2 cellular contexts compared by ENCODE assay signal in the genomic region with DNA sequence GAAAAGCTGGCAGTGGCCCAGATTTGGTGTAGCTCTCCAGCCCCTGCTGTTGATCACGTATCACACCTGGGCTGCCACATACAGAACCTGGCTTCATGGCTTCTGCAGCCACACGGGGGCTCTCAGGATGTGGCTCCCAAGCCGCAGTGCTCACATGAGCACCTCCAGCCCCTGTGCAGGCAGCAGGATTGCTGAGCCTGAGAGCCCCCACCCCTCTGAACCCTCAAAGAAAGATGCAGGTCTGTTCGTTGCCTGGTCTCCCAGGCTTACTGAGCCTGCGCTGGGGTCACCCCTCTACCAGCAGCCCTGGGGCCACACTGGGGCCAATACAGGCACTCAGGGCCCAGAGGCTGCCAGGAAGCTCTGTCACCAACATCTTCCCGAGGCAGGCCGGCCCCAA.
A peak's percentile ranks its signal among the peaks of the same experiment; 100 is the strongest.
TF ChIP-seq lines count a peak whose summit lies in the region.

No MANE protein-coding gene starts in this region.

TF ChIP-seq in GM12891, 5 proteins besides CTCF, POLR2A, EP300 and RAD21:
- no peak for TF ChIP-seq SPI1 (IDR thresholded peaks at IDR 0.05; ENCODE audit: low read depth, low read length)
- no peak for TF ChIP-seq TAF1 (IDR thresholded peaks at IDR 0.05; ENCODE audit: low read depth, low read length)
- TF ChIP-seq POLR2AphosphoS5 (IDR thresholded peaks at IDR 0.05; ENCODE audit: low read depth, low read length), result no peak
- no peak for TF ChIP-seq PAX5 (IDR thresholded peaks at IDR 0.05; ENCODE audit: insufficient read depth, low read length, severe bottlenecking)
- no peak for TF ChIP-seq POU2F2 (IDR thresholded peaks at IDR 0.05; ENCODE audit: low read depth, low read length)

TF ChIP-seq in GM12878, 131 proteins besides CTCF, POLR2A, EP300 and RAD21:
- TF ChIP-seq, protein P1, sequence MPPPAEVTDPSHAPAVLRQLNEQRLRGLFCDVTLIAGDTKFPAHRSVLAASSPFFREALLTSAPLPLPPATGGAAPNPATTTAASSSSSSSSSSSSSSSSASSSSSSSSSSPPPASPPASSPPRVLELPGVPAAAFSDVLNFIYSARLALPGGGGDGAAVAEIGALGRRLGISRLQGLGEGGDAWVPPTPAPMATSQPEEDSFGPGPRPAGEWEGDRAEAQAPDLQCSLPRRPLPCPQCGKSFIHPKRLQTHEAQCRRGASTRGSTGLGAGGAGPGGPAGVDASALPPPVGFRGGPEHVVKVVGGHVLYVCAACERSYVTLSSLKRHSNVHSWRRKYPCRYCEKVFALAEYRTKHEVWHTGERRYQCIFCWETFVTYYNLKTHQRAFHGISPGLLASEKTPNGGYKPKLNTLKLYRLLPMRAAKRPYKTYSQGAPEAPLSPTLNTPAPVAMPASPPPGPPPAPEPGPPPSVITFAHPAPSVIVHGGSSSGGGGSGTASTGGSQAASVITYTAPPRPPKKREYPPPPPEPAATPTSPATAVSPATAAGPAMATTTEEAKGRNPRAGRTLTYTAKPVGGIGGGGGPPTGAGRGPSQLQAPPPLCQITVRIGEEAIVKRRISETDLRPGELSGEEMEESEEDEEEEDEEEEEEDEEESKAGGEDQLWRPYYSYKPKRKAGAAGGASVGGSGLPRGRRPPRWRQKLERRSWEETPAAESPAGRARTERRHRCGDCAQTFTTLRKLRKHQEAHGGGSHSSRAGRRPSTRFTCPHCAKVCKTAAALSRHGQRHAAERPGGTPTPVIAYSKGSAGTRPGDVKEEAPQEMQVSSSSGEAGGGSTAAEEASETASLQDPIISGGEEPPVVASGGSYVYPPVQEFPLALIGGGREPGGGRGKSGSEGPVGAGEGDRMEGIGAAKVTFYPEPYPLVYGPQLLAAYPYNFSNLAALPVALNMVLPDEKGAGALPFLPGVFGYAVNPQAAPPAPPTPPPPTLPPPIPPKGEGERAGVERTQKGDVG (CRISPR knock-in tag; IDR thresholded peaks at IDR 0.05), result no peak
- TF ChIP-seq SMC3 (IDR thresholded peaks at IDR 0.05; ENCODE audit: borderline replicate concordance, low read length) (peak; percentile 15; the same call in 1 of the 2 replicates), EZH2 (IDR thresholded peaks at IDR 0.05; ENCODE audit: borderline replicate concordance, control insufficient read depth, low read depth, low read length) (no peak), DPF2 (IDR thresholded peaks at IDR 0.05) (peak; percentile 56; the same call in 1 of the 2 replicates), ETV6 (conservative IDR thresholded peaks at IDR 0.05 in 1 of 2, IDR thresholded peaks at IDR 0.05 in 1 of 2; ENCODE audit: borderline replicate concordance in 1 of 2, low read depth in 1 of 2) (0 out of 4 replicates have a peak, but pooled peaks of 1 of the 2 experiments have one; percentile 13), KLF5 (IDR thresholded peaks at IDR 0.05; ENCODE audit: partially characterized antibody) (no peak), IKZF1 (conservative IDR thresholded peaks at IDR 0.05) (peak; percentile 50; the same call in 1 of the 2 replicates), MTA2 (IDR thresholded peaks at IDR 0.05; ENCODE audit: low read depth) (0 out of 2 replicates have a peak, but pooled peaks have one; percentile 15), GATAD2B (conservative IDR thresholded peaks at IDR 0.05; ENCODE audit: low read depth) (0 out of 2 replicates have a peak, but pooled peaks have one; percentile 23), BHLHE40 (IDR thresholded peaks at IDR 0.05; ENCODE audit: borderline replicate concordance in 1 of 2, low read depth in 2 of 2, low read length in 1 of 2) (peak; percentile 66 to 86; a peak in 3 of 4 replicates), ZNF687 (IDR thresholded peaks at IDR 0.05) (peak; percentile 69), IKZF2 (IDR thresholded peaks at IDR 0.05) (peak; percentile 27 to 39; a peak in 1 of 4 replicates), HDGF (IDR thresholded peaks at IDR 0.05) (0 out of 2 replicates have a peak, but pooled peaks have one; percentile 30), ZNF384 (IDR thresholded peaks at IDR 0.05; ENCODE audit: borderline replicate concordance, low read depth, low read length) (no peak), RB1 (IDR thresholded peaks at IDR 0.05; ENCODE audit: borderline replicate concordance) (no peak)
